Comparison of ENCODE assay signal across 22 cellular contexts in genomic region chr4:146428298-146428697, GRCh38.
DNase-seq lines count a peak whose midpoint lies in the region; ATAC-seq, FAIRE-seq and TF ChIP-seq lines count a peak whose summit lies in the region.
"Had no signal": no experiment of that assay in that cellular context is flagged by ENCODE, and none has a peak within 500 bp of the region (broad histone marks: within the 10 kb centered on the region; RNA-seq: fewer than 3 reads in every experiment).

No MANE protein-coding gene starts in this region.

- no peak overlapping the region for H3K4me2 ChIP-seq in K562 (ENCODE audit: insufficient read depth, low read length)

- TF ChIP-seq CTCF in K562 (IDR thresholded peaks at IDR 0.05 in 2 of 3, conservative IDR thresholded peaks at IDR 0.05 in 1 of 3; ENCODE audit: insufficient read depth in 2 of 3, low read depth in 1 of 3, low read length in 3 of 3) = no peak

- DNase-seq in activated T-cell treated with anti-CD3 and anti-CD28 coated beads, Interleukin-2, amount 50 U/mL, for 72 hours = no peak
- no peak for DNase-seq in activated T-cell treated with anti-CD3 and anti-CD28 coated beads, Interleukin-2, amount 50 U/mL, for 24 hours
- DNase-seq in NCI-H2029 treated with DMSO at 0.1 percent for 48 hours (lab: John Stamatoyannopoulos, UW) (peak; percentile 30), K562 (ENCODE audit: extremely low read depth in 1 of 4, low spot score in 3 of 4) (peak in 2 of 4 experiments; percentile 12 to 27), DMS153 treated with DMSO at 0.1 percent for 48 hours (lab: John Stamatoyannopoulos, UW; ENCODE audit: unreplicated experiment) (no peak), CD1c-positive myeloid dendritic cell (ENCODE audit: extremely low spot score) (no peak), germinal center (ENCODE audit: low spot score) (no peak)
- DNase-seq: CD4-positive, CD25-positive, alpha-beta regulatory T cell; COR-L47; DMS153; GM23248; NCI-H146; NCI-H2081 treated with DMSO at 0.1 percent for 48 hours; NCI-H446; NCI-H774; PC-3; RPMI8226; SHP77 treated with DMSO at 0.1 percent for 48 hours; T-helper 2 cell had no signal

- no peak for TF ChIP-seq RAD21 in K562 (CRISPR knock-in tag; conservative IDR thresholded peaks at IDR 0.05 in 1 of 2, IDR thresholded peaks at IDR 0.05 in 1 of 2)

- no peak overlapping the region for H3K4me3 ChIP-seq in K562
- H3K4me3 ChIP-seq: GM23248, HAP-1 had no signal

- H3K9me1 ChIP-seq in K562 (ENCODE audit: control insufficient read depth, insufficient read depth, low read length) = no peaks in the 10 kb centered on the region

- no peak overlapping the region for H2AFZ ChIP-seq in K562 (ENCODE audit: low read depth, low read length)
- H2AFZ ChIP-seq: GM23248 had no signal

- no peak for TF ChIP-seq POLR2A in K562 (conservative IDR thresholded peaks at IDR 0.05)

- no peak overlapping the region for H3K9ac ChIP-seq in K562 (ENCODE audit: insufficient read depth in 1 of 2, low read depth in 2 of 2, low read length in 2 of 2)
- H3K9ac ChIP-seq: GM23248 had no signal

- H3K36me3 ChIP-seq in K562 (ENCODE audit: control insufficient read depth, insufficient read depth, low read length) = no peaks in the 10 kb centered on the region
- H3K36me3 ChIP-seq: HAP-1 had no signal

- POLR2A ChIA-PET in K562 (lab: Yijun Ruan, JAX) = interaction anchor here (0.6 to 1.5 kb wide), 3 partner anchors 15 to 207 kb away, joined by 3 to 4 read pairs (median 3); no protein-coding TSS in a partner anchor

- H3K27ac Mint-ChIP-seq in activated T-cell treated with anti-CD3 and anti-CD28 coated beads, Interleukin-2, amount 50 U/mL, for 72 hours = peak overlapping the region; percentile 33
- H3K27ac Mint-ChIP-seq in activated T-cell treated with anti-CD3 and anti-CD28 coated beads, Interleukin-2, amount 50 U/mL, for 24 hours = no peak overlapping the region
- H3K27ac Mint-ChIP-seq: CD4-positive, CD25-positive, alpha-beta regulatory T cell had no signal

- H3K27me3 ChIP-seq in K562 (ENCODE audit: control insufficient read depth in 2 of 2, insufficient read depth in 2 of 2, low read length in 2 of 2) = no peaks in the 10 kb centered on the region

- 0% methylated on average over 1 of the region's 1 CpG for whole genome bisulfite sequencing in K562 (ENCODE audit: insufficient coverage, low coverage, missing lambda C conversion rate)

- FAIRE-seq in K562 (lab: Jason Lieb, UNC) = no peak
- FAIRE-seq: GM12891, GM19239 had no signal

- in situ Hi-C loops in K562 (cut with MboI) = no loop called here

- no peak overlapping the region for H3K27ac ChIP-seq in K562 (ENCODE audit: extremely low read depth, low read depth, low read length)
- H3K27ac ChIP-seq: GM23248 had no signal

- H3K27me3 Mint-ChIP-seq in activated T-cell treated with anti-CD3 and anti-CD28 coated beads, Interleukin-2, amount 50 U/mL, for 72 hours (ENCODE audit: low read depth) = no peaks in the 10 kb centered on the region
- no peaks in the 10 kb centered on the region for H3K27me3 Mint-ChIP-seq in activated T-cell treated with anti-CD3 and anti-CD28 coated beads, Interleukin-2, amount 50 U/mL, for 24 hours
- H3K27me3 Mint-ChIP-seq: CD4-positive, CD25-positive, alpha-beta regulatory T cell had no signal

- CTCF ChIA-PET in K562 (lab: Yijun Ruan, JAX; ENCODE audit: low intra/inter-chr PET ratio) = no interaction called here

- no TSS peak for BruUV-seq in K562 (replicated peaks; lab: Mats Ljungman, UMichigan)

- H3K79me2 ChIP-seq in K562 (ENCODE audit: control insufficient read depth, insufficient read depth, low read length) = no peaks in the 10 kb centered on the region

- H3K36me3 Mint-ChIP-seq in activated T-cell treated with anti-CD3 and anti-CD28 coated beads, Interleukin-2, amount 50 U/mL, for 72 hours (ENCODE audit: insufficient read depth in 2 of 2) = peaks cover 0 to 1% of the 10 kb centered on the region in 2 donors
- peaks cover 7% of the 10 kb centered on the region for H3K36me3 Mint-ChIP-seq in activated T-cell treated with anti-CD3 and anti-CD28 coated beads, Interleukin-2, amount 50 U/mL, for 24 hours (ENCODE audit: low read depth)

- no peaks in the 10 kb centered on the region for H3K4me1 ChIP-seq in K562 (replicated peaks in 1 of 2; ENCODE audit: control insufficient read depth in 2 of 2, insufficient read depth in 2 of 2, low read length in 2 of 2)
- H3K4me1 ChIP-seq: HAP-1 had no signal

- no peaks in the 10 kb centered on the region for H3K9me3 ChIP-seq in K562 (replicated peaks; ENCODE audit: control insufficient read depth, insufficient read depth, low read depth, low read length)
- H3K9me3 ChIP-seq: HAP-1 had no signal

- H3K4me1 Mint-ChIP-seq in activated T-cell treated with anti-CD3 and anti-CD28 coated beads, Interleukin-2, amount 50 U/mL, for 72 hours (ENCODE audit: low read depth) = no peaks in the 10 kb centered on the region
- no peaks in the 10 kb centered on the region for H3K4me1 Mint-ChIP-seq in activated T-cell treated with anti-CD3 and anti-CD28 coated beads, Interleukin-2, amount 50 U/mL, for 24 hours (ENCODE audit: low read depth)

- intact Hi-C loops in K562 (cut with micrococcal nuclease) = no loop called here

- H4K20me1 ChIP-seq in K562 (replicated peaks; ENCODE audit: control insufficient read depth, insufficient read depth, low read length) = no peaks in the 10 kb centered on the region

- ATAC-seq in activated T-cell treated with anti-CD3 and anti-CD28 coated beads, Interleukin-2, amount 50 U/mL, for 72 hours (replicated peaks in 1 of 2) = no peak
- ATAC-seq in K562 = no peak; the same call in 2 of the 3 replicates
- ATAC-seq: PC-3 had no signal

- H3K9me3 Mint-ChIP-seq in activated T-cell treated with anti-CD3 and anti-CD28 coated beads, Interleukin-2, amount 50 U/mL, for 72 hours = peaks cover 0 to 2% of the 10 kb centered on the region in 2 donors
- H3K9me3 Mint-ChIP-seq in activated T-cell treated with anti-CD3 and anti-CD28 coated beads, Interleukin-2, amount 50 U/mL, for 24 hours = no peaks in the 10 kb centered on the region

- no peak overlapping the region for H3K4me3 Mint-ChIP-seq in activated T-cell treated with anti-CD3 and anti-CD28 coated beads, Interleukin-2, amount 50 U/mL, for 72 hours
- H3K4me3 Mint-ChIP-seq in activated T-cell treated with anti-CD3 and anti-CD28 coated beads, Interleukin-2, amount 50 U/mL, for 24 hours = no peak overlapping the region
- H3K4me3 Mint-ChIP-seq: CD4-positive, CD25-positive, alpha-beta regulatory T cell had no signal

- TF ChIP-seq EP300 in K562 (IDR thresholded peaks at IDR 0.05; ENCODE audit: low read length) = no peak

TF ChIP-seq in K562, 482 proteins besides CTCF, POLR2A, EP300 and RAD21:
- TF ChIP-seq XRCC5 (IDR thresholded peaks at IDR 0.05; ENCODE audit: low read depth, low read length) (no peak), ZNF384 (IDR thresholded peaks at IDR 0.05; ENCODE audit: low read depth, low read length) (peak; percentile 57), TEAD4 (IDR thresholded peaks at IDR 0.05; ENCODE audit: low read length) (peak; percentile 25; the same call in 1 of the 2 replicates), TEAD4 (CRISPR knock-in tag; IDR thresholded peaks at IDR 0.05; ENCODE audit: borderline replicate concordance) (no peak), TCF3 (CRISPR knock-in tag; IDR thresholded peaks at IDR 0.05) (peak; percentile 63), TAL1 (IDR thresholded peaks at IDR 0.05) (peak; percentile 17; the same call in 1 of the 2 replicates), IFI16 (CRISPR knock-in tag; IDR thresholded peaks at IDR 0.05) (no peak), CBFA2T3 (IDR thresholded peaks at IDR 0.05) (peak; percentile 56), NFE2 (IDR thresholded peaks at IDR 0.05; ENCODE audit: low read depth) (no peak), MYBL2 (IDR thresholded peaks at IDR 0.05; ENCODE audit: low read depth) (no peak), MYBL2 (CRISPR knock-in tag; IDR thresholded peaks at IDR 0.05; ENCODE audit: borderline replicate concordance) (no peak), PCBP1 (IDR thresholded peaks at IDR 0.05; ENCODE audit: low read depth, low read length, poor library complexity, severe bottlenecking) (no peak), CREBBP (IDR thresholded peaks at IDR 0.05; ENCODE audit: low read depth, low read length) (no peak), NCOA4 (IDR thresholded peaks at IDR 0.05; ENCODE audit: partially characterized antibody) (no peak), CBFA2T2 (conservative IDR thresholded peaks at IDR 0.05) (0 out of 2 replicates have a peak, but pooled peaks have one; percentile 9), MXI1 (IDR thresholded peaks at IDR 0.05; ENCODE audit: low read depth, low read length) (no peak)
